20 cellular contexts compared by ENCODE assay signal in genomic region chr7:148185050-148185449, GRCh38.
DNase-seq lines count a peak whose midpoint lies in the region; ATAC-seq, FAIRE-seq and TF ChIP-seq lines count a peak whose summit lies in the region.
"Had no signal": no experiment of that assay in that cellular context is flagged by ENCODE, and none has a peak within 500 bp of the region (broad histone marks: within the 10 kb centered on the region; RNA-seq: fewer than 3 reads in every experiment).

No MANE protein-coding gene starts in this region.

- H3K79me2 ChIP-seq in K562 (ENCODE audit: control insufficient read depth, insufficient read depth, low read length) (no peaks in the 10 kb centered on the region), hepatocyte (no peaks in the 10 kb centered on the region)

- H3K9ac ChIP-seq in K562 (ENCODE audit: insufficient read depth in 1 of 2, low read depth in 2 of 2, low read length in 2 of 2): no peak overlapping the region
- H3K9ac ChIP-seq: KMS-11 had no signal

- CTCF ChIA-PET in K562 (lab: Yijun Ruan, JAX; ENCODE audit: low intra/inter-chr PET ratio): no interaction called here

- POLR2A ChIA-PET in K562 (lab: Yijun Ruan, JAX): interaction anchor here (1.1 to 1.2 kb wide), 2 partner anchors 9 to 10 kb away, joined by 3 read pairs; no protein-coding TSS in a partner anchor

- H3K9me2 ChIP-seq in hepatocyte (replicated peaks; ENCODE audit: insufficient read depth): no peaks in the 10 kb centered on the region

- no peak for TF ChIP-seq CTCF in right atrium auricular region (IDR thresholded peaks at IDR 0.05)
- TF ChIP-seq CTCF in K562 (IDR thresholded peaks at IDR 0.05 in 2 of 3, conservative IDR thresholded peaks at IDR 0.05 in 1 of 3; ENCODE audit: insufficient read depth in 2 of 3, low read depth in 1 of 3, low read length in 3 of 3): no peak
- TF ChIP-seq CTCF in hepatocyte (IDR thresholded peaks at IDR 0.05; ENCODE audit: poor library complexity): no peak
- TF ChIP-seq CTCF in suprapubic skin (IDR thresholded peaks at IDR 0.05): no peak

- no peaks in the 10 kb centered on the region for H3K9me1 ChIP-seq in K562 (ENCODE audit: control insufficient read depth, insufficient read depth, low read length)

- no peaks in the 10 kb centered on the region for H3K36me3 ChIP-seq in right atrium auricular region
- H3K36me3 ChIP-seq in K562 (ENCODE audit: control insufficient read depth, insufficient read depth, low read length): no peaks in the 10 kb centered on the region
- no peaks in the 10 kb centered on the region for H3K36me3 ChIP-seq in hepatocyte (replicated peaks; ENCODE audit: insufficient read depth, low read depth)
- no peaks in the 10 kb centered on the region for H3K36me3 ChIP-seq in suprapubic skin
- H3K36me3 ChIP-seq: heart right ventricle, spleen had no signal

- DNase-seq in Right ventricle myocardium superior (no peak), right atrium auricular region (ENCODE audit: low spot score) (no peak), K562 (ENCODE audit: extremely low read depth in 1 of 4, low spot score in 3 of 4) (no peak), hepatocyte (ENCODE audit: low spot score) (peak; percentile 58), urothelium cell line (ENCODE audit: low spot score) (peak; percentile 1), suprapubic skin (ENCODE audit: low spot score in 2 of 2) (no peak)
- DNase-seq: activated CD4-positive, alpha-beta T cell treated with anti-CD3 and anti-CD28 coated beads for 36 hours; CD4-positive, alpha-beta T cell; DMS153; effector CD4-positive, alpha-beta T cell; GOT3; heart right ventricle; NCI-H187 treated with DMSO at 0.1 percent for 48 hours; NCI-H510A treated with DMSO at 0.1 percent for 48 hours; spleen had no signal

- H3K27ac ChIP-seq in right atrium auricular region: no peak overlapping the region
- no peak overlapping the region for H3K27ac ChIP-seq in K562 (ENCODE audit: extremely low read depth, low read depth, low read length)
- peak overlapping the region; percentile 40 for H3K27ac ChIP-seq in hepatocyte
- no peak overlapping the region for H3K27ac ChIP-seq in suprapubic skin
- H3K27ac ChIP-seq: heart right ventricle, KMS-11, spleen had no signal

- peaks cover 0 to 14% of the 10 kb centered on the region in 2 donors for H3K4me1 ChIP-seq in right atrium auricular region
- H3K4me1 ChIP-seq in K562 (replicated peaks in 1 of 2; ENCODE audit: control insufficient read depth in 2 of 2, insufficient read depth in 2 of 2, low read length in 2 of 2): no peaks in the 10 kb centered on the region
- peaks cover 4% of the 10 kb centered on the region for H3K4me1 ChIP-seq in hepatocyte (ENCODE audit: insufficient read depth)
- H3K4me1 ChIP-seq in suprapubic skin: no peaks in the 10 kb centered on the region
- H3K4me1 ChIP-seq: spleen had no signal

- in situ Hi-C loops in K562 (cut with MboI): no loop called here

- no peak for TF ChIP-seq RAD21 in K562 (CRISPR knock-in tag; conservative IDR thresholded peaks at IDR 0.05 in 1 of 2, IDR thresholded peaks at IDR 0.05 in 1 of 2)

- no peaks in the 10 kb centered on the region for H3K27me3 ChIP-seq in right atrium auricular region
- no peaks in the 10 kb centered on the region for H3K27me3 ChIP-seq in K562 (ENCODE audit: control insufficient read depth in 2 of 2, insufficient read depth in 2 of 2, low read length in 2 of 2)
- no peaks in the 10 kb centered on the region for H3K27me3 ChIP-seq in hepatocyte
- no peaks in the 10 kb centered on the region for H3K27me3 ChIP-seq in suprapubic skin
- H3K27me3 ChIP-seq: spleen had no signal

- H4K20me1 ChIP-seq in K562 (replicated peaks; ENCODE audit: control insufficient read depth, insufficient read depth, low read length) (no peaks in the 10 kb centered on the region), hepatocyte (ENCODE audit: insufficient read depth, poor library complexity, severe bottlenecking) (no peaks in the 10 kb centered on the region)

- peak; percentile 46 for FAIRE-seq in K562 (lab: Jason Lieb, UNC)
- FAIRE-seq in urothelium cell line (lab: Jason Lieb, UNC): no peak
- FAIRE-seq: TTC549 had no signal

- BruUV-seq in K562 (replicated peaks; lab: Mats Ljungman, UMichigan): no TSS peak

- intact Hi-C loops in Right ventricle myocardium superior (cut with DNase I): no loop called here
- intact Hi-C loops in K562 (cut with micrococcal nuclease): no loop called here

- ATAC-seq in Right ventricle myocardium superior (ENCODE audit: poor library complexity) (peak; percentile 86), K562 (no peak), GM18498 (IDR thresholded peaks at IDR 0.05; ENCODE audit: unreplicated experiment) (no peak), GM19397 (IDR thresholded peaks at IDR 0.05; ENCODE audit: unreplicated experiment) (no peak)
- ATAC-seq: activated CD4-positive, alpha-beta T cell treated with anti-CD3 and anti-CD28 coated beads for 36 hours; activated T-helper 17 cell treated with anti-CD3 and anti-CD28 coated beads, Interleukin-2, amount 50 U/mL, for 72 hours had no signal

- H3K4me2 ChIP-seq in K562 (ENCODE audit: insufficient read depth, low read length): no peak overlapping the region
- no peak overlapping the region for H3K4me2 ChIP-seq in hepatocyte
- H3K4me2 ChIP-seq: KMS-11 had no signal

- H2AFZ ChIP-seq in K562 (ENCODE audit: low read depth, low read length) (no peak overlapping the region), hepatocyte (no peak overlapping the region)

- no peaks in the 10 kb centered on the region for H3K9me3 ChIP-seq in right atrium auricular region
- H3K9me3 ChIP-seq in K562 (replicated peaks; ENCODE audit: control insufficient read depth, insufficient read depth, low read depth, low read length): no peaks in the 10 kb centered on the region
- no peaks in the 10 kb centered on the region for H3K9me3 ChIP-seq in hepatocyte (ENCODE audit: low read depth)
- no peaks in the 10 kb centered on the region for H3K9me3 ChIP-seq in suprapubic skin
- H3K9me3 ChIP-seq: heart right ventricle, spleen had no signal

- H3K4me3 ChIP-seq in right atrium auricular region (no peak overlapping the region), K562 (no peak overlapping the region), hepatocyte (no peak overlapping the region), suprapubic skin (no peak overlapping the region)
- H3K4me3 ChIP-seq: heart right ventricle, spleen had no signal

- 5% methylated on average over 5 of the region's 5 CpGs for WGBS in K562 (ENCODE audit: insufficient coverage, low coverage, missing lambda C conversion rate)
- WGBS in hepatocyte (ENCODE audit: low lambda C conversion rate, missing lambda C conversion rate): 54% methylated on average over 5 of the region's 5 CpGs
- 60% methylated on average over 5 of the region's 5 CpGs for WGBS in suprapubic skin

- no peak for TF ChIP-seq POLR2A in K562 (conservative IDR thresholded peaks at IDR 0.05)
- no peak for TF ChIP-seq POLR2A in suprapubic skin (IDR thresholded peaks at IDR 0.05)

- TF ChIP-seq EP300 in K562 (IDR thresholded peaks at IDR 0.05; ENCODE audit: low read length) (no peak), suprapubic skin (IDR thresholded peaks at IDR 0.05) (no peak)

TF ChIP-seq in K562, 482 proteins besides CTCF, POLR2A, EP300 and RAD21 (continues in another document):
- no peak for TF ChIP-seq CBFB (CRISPR knock-in tag; IDR thresholded peaks at IDR 0.05)
- no peak for TF ChIP-seq NR3C1 (CRISPR knock-in tag; IDR thresholded peaks at IDR 0.05)
- no peak for TF ChIP-seq EZH2 (IDR thresholded peaks at IDR 0.05; ENCODE audit: borderline replicate concordance, low read depth, low read length)
- no peak for TF ChIP-seq NFIX (CRISPR knock-in tag; IDR thresholded peaks at IDR 0.05; ENCODE audit: low read depth)
- TF ChIP-seq ZNF146 (CRISPR knock-in tag; IDR thresholded peaks at IDR 0.05; ENCODE audit: unreplicated experiment): no peak
- TF ChIP-seq SMARCA5 (IDR thresholded peaks at IDR 0.05): no peak
- no peak for TF ChIP-seq POLR3A (IDR thresholded peaks at IDR 0.05; ENCODE audit: borderline replicate concordance, extremely low read depth, insufficient read depth, insufficient read length)
- TF ChIP-seq ZNF76 (CRISPR knock-in tag; IDR thresholded peaks at IDR 0.05; ENCODE audit: borderline replicate concordance): no peak
- no peak for TF ChIP-seq ETS1 (conservative IDR thresholded peaks at IDR 0.05; ENCODE audit: control insufficient read depth, low read depth, low read length)
- no peak for TF ChIP-seq NR2C1 (IDR thresholded peaks at IDR 0.05)
- TF ChIP-seq NR2C1 (tag; IDR thresholded peaks at IDR 0.05): no peak
- no peak for TF ChIP-seq ZBTB8A (IDR thresholded peaks at IDR 0.05; ENCODE audit: partially characterized antibody)
- no peak for TF ChIP-seq TEAD2 (tag; IDR thresholded peaks at IDR 0.05)
- no peak for TF ChIP-seq ASH1L (IDR thresholded peaks at IDR 0.05; ENCODE audit: borderline replicate concordance, low read depth, partially characterized antibody)

Comparison
In these comparisons a context has a peak if more than half of its experiments do, and no peak if none do; other contexts are left out.
1. DNase-seq: peak in hepatocyte (single experiment) and urothelium cell line (single experiment); none in Right ventricle myocardium superior (single experiment), right atrium auricular region (single experiment), K562 (0 of 4) and suprapubic skin (0 of 2).